In the genomic region with DNA sequence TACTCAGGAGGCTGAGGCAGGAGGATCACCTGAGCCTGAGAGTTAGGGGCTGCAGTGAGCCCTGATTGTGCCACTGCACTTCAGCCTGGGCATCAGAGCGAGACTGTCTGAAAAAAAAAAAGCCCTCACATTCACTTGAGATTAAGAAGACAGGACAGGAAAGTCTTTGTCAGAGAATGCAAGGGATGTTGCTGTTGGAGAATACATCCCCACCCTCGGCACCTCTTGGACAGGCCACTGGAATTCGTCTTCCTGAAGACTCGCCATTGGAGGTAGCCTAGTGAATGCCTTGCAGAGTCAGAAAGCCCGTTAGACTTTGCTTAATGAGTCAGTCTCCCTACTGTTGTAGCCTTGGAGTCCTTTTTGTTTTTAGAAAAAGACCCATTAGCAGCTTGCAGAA, we compare ENCODE assay signal across 11 cellular contexts.
"Had no signal": no experiment of that assay in that cellular context is flagged by ENCODE, and none has a peak within 500 bp of the region (broad histone marks: within the 10 kb centered on the region; RNA-seq: fewer than 3 reads in every experiment).

No MANE protein-coding gene starts in this region.

- ATAC-seq: activated T-cell treated with anti-CD3 and anti-CD28 coated beads, Interleukin-2, amount 50 U/mL, for 72 hours; effector memory CD8-positive, alpha-beta T cell; left lung had no signal

- H3K27me3 ChIP-seq: left lung, spleen had no signal

- H3K27ac ChIP-seq: epithelial cell of prostate, left lung, prostate gland, spleen had no signal

- H3K4me1 ChIP-seq: prostate gland had no signal

- H3K9me3 ChIP-seq: prostate gland had no signal

- H3K4me3 ChIP-seq: left lung, prostate gland, spleen had no signal

- DNase-seq: activated CD4-positive, alpha-beta memory T cell treated with anti-CD3 and anti-CD28 coated beads, Interleukin-2, amount 10 ng/mL, durations not matched to agents 7 days and 5 days; activated CD4-positive, alpha-beta T cell treated with anti-CD3 and anti-CD28 coated beads for 36 hours; activated gamma-delta T cell treated with Interleukin-2 at 50 U/mL for 16 hours; activated T-cell treated with anti-CD3 and anti-CD28 coated beads, Interleukin-2, amount 50 U/mL, for 72 hours; cerebellar nuclear complex; effector memory CD8-positive, alpha-beta T cell; left lung; nucleus accumbens; spleen had no signal

- H3K36me3 ChIP-seq: left lung, prostate gland had no signal
